15 cellular contexts compared by ENCODE assay signal in the genomic region with DNA sequence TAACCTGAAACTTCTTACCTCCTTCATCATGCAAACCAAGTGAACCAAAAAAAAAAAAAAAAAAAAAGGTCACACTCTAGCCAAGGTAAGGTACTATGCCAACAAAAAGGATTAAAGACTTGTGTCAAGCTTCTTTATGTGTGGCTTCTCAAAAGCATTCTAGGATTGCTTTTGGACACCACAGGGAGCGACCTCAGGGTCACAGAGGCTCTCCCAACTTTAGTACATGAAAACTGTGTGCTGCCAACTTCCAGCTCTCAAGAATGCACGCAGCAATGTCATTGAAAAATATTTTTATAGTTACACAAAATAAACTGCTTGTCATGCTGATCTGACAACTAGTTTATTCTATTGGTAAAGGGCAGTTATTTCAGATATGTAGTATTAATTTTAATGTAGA.
DNase-seq lines count a peak whose midpoint lies in the region; FAIRE-seq and TF ChIP-seq lines count a peak whose summit lies in the region.
"Had no signal": no experiment of that assay in that cellular context is flagged by ENCODE, and none has a peak within 500 bp of the region (broad histone marks: within the 10 kb centered on the region; RNA-seq: fewer than 3 reads in every experiment).

No MANE protein-coding gene starts in this region.

- H3K36me3 ChIP-seq in adipocyte (ENCODE audit: control insufficient read depth, insufficient read depth, low read length, severe bottlenecking) = no peaks in the 10 kb centered on the region
- H3K36me3 ChIP-seq in muscle layer of colon (ENCODE audit: insufficient read depth, low read length) = no peaks in the 10 kb centered on the region
- peaks cover 3% of the 10 kb centered on the region; the same call in 1 of the 2 replicates for H3K36me3 ChIP-seq in BE2C
- H3K36me3 ChIP-seq: BLaER1, HAP-1 had no signal

- no peak overlapping the region for H3K4me3 Mint-ChIP-seq in chondrocyte (ENCODE audit: unreplicated experiment)
- H3K4me3 Mint-ChIP-seq: CD8-positive, alpha-beta memory T cell had no signal

- H3K36me3 Mint-ChIP-seq in chondrocyte (ENCODE audit: low read depth) = peaks cover 1% of the 10 kb centered on the region

- no peak overlapping the region for H3K4me3 ChIP-seq in adipocyte (ENCODE audit: low read length)
- H3K4me3 ChIP-seq in muscle layer of colon (ENCODE audit: low read depth in 1 of 2, low read length in 2 of 2) = no peak overlapping the region
- H3K4me3 ChIP-seq in BE2C (ENCODE audit: low read depth, low read length) = no peak overlapping the region
- H3K4me3 ChIP-seq: BLaER1, HAP-1 had no signal

- no peak for TF ChIP-seq POLR2A in GM12892 (IDR thresholded peaks at IDR 0.05; ENCODE audit: low read depth, low read length)

- peaks cover 7% of the 10 kb centered on the region for H3K9me3 Mint-ChIP-seq in chondrocyte (ENCODE audit: low read depth)

- FAIRE-seq in frontal cortex (lab: Jason Lieb, UNC) = no peak
- FAIRE-seq in GM12892 (lab: Jason Lieb, UNC) = no peak

- H3K9ac ChIP-seq in adipocyte (ENCODE audit: low read length) = no peak overlapping the region
- H3K9ac ChIP-seq in muscle layer of colon (ENCODE audit: low read length) = no peak overlapping the region
- H3K9ac ChIP-seq: BLaER1 had no signal

- H3K9me3 ChIP-seq in adipocyte (ENCODE audit: control insufficient read depth, low read length) (no peaks in the 10 kb centered on the region), muscle layer of colon (ENCODE audit: low read length) (no peaks in the 10 kb centered on the region), BE2C (no peaks in the 10 kb centered on the region; the same call in 1 of the 2 replicates)
- H3K9me3 ChIP-seq: HAP-1 had no signal

- H3K27ac Mint-ChIP-seq in chondrocyte (ENCODE audit: unreplicated experiment) = peak overlapping the region; percentile 58
- H3K27ac Mint-ChIP-seq: CD8-positive, alpha-beta memory T cell had no signal

- H3K27me3 ChIP-seq in adipocyte (replicated peaks; ENCODE audit: control insufficient read depth, insufficient read depth, low read length) (no peaks in the 10 kb centered on the region), muscle layer of colon (ENCODE audit: control insufficient read depth in 1 of 2, insufficient read depth in 2 of 2, low read length in 2 of 2) (no peaks in the 10 kb centered on the region), BE2C (no peaks in the 10 kb centered on the region)
- H3K27me3 ChIP-seq: BLaER1 had no signal

- no peaks in the 10 kb centered on the region for H3K27me3 Mint-ChIP-seq in chondrocyte (ENCODE audit: low read depth)
- H3K27me3 Mint-ChIP-seq: CD8-positive, alpha-beta memory T cell had no signal

- peak; percentile 57 for DNase-seq in adipocyte (ENCODE audit: low read depth)
- DNase-seq in chondrocyte (ENCODE audit: low spot score) = no peak
- DNase-seq in foreskin melanocyte = no peak
- no peak for DNase-seq in BE2C
- no peak for DNase-seq in frontal cortex (ENCODE audit: low spot score in 2 of 2)
- no peak for DNase-seq in GM12892 (ENCODE audit: insufficient read length)
- DNase-seq: CD8-positive, alpha-beta memory T cell; MM.1S; NCI-H1105; NCI-H1694 treated with DMSO at 0.1 percent for 48 hours; NCI-H446 treated with DMSO at 0.1 percent for 48 hours; NCI-H82 had no signal

- no peak for TF ChIP-seq CTCF in chondrocyte (IDR thresholded peaks at IDR 0.05)
- TF ChIP-seq CTCF in BE2C (IDR thresholded peaks at IDR 0.05; ENCODE audit: low read depth, low read length) = no peak

- H3K27ac ChIP-seq in muscle layer of colon (ENCODE audit: low read depth, low read length) = peak overlapping the region; percentile 27
- H3K27ac ChIP-seq: BLaER1 had no signal

- H3K4me1 ChIP-seq in adipocyte (ENCODE audit: control insufficient read depth, insufficient read depth, low read length) (peaks cover 10% of the 10 kb centered on the region), muscle layer of colon (ENCODE audit: insufficient read depth, low read length) (peaks cover 22% of the 10 kb centered on the region), BE2C (peaks cover 14% of the 10 kb centered on the region)
- H3K4me1 ChIP-seq: HAP-1 had no signal

- peaks cover 28% of the 10 kb centered on the region for H3K4me1 Mint-ChIP-seq in chondrocyte (ENCODE audit: low read depth)
